1 cellular context compared by ENCODE assay signal in the genomic region with DNA sequence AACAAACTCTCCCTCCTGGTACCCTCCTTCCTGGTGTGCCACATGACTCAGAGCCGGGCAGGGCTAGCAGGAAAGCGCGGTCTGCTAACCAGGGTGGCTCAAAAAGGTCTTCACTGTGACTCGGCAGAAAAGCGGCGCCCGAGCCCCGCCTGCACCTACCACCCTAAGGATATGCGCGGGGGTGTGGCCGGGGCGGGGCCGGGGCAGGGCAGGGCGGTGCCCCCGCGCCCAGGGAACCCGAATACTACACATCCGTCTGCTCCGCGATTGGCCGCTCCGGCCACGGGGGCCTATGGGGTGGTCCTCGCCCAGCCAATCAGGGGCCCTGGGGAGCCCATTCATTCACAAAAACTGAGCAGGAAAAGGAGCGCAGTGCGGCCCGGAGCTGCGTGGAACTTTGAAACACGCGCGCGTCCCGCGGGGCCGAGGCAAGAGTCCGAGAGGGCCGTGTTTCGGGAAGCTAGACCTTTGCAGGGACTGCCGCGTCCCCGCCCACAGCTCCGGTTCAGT.
TF ChIP-seq lines count a peak whose summit lies in the region.

No MANE protein-coding gene starts in this region.

TF ChIP-seq in HepG2, 621 proteins besides CTCF, POLR2A, EP300 and RAD21 (continued from another document and continues in another):
- TF ChIP-seq, protein P1, sequence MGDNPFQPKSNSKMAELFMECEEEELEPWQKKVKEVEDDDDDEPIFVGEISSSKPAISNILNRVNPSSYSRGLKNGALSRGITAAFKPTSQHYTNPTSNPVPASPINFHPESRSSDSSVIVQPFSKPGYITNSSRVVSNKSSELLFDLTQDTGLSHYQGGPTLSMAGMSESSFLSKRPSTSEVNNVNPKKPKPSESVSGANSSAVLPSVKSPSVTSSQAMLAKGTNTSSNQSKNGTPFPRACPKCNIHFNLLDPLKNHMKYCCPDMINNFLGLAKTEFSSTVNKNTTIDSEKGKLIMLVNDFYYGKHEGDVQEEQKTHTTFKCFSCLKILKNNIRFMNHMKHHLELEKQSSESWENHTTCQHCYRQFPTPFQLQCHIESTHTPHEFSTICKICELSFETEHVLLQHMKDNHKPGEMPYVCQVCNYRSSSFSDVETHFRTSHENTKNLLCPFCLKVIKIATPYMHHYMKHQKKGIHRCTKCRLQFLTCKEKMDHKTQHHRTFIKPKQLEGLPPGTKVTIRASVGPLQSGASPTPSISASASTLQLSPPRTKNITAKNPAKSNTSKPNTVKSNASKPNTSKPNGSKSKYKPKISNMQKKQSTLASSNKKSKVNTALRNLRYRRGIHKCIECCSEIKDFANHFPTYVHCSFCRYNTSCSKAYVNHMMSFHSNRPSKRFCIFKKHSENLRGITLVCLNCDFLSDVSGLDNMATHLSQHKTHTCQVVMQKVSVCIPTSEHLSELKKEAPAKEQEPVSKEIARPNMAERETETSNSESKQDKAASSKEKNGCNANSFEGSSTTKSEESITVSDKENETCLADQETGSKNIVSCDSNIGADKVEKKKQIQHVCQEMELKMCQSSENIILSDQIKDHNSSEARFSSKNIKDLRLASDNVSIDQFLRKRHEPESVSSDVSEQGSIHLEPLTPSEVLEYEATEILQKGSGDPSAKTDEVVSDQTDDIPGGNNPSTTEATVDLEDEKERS (CRISPR knock-in tag; IDR thresholded peaks at IDR 0.05) = no peak
- TF ChIP-seq LCORL (IDR thresholded peaks at IDR 0.05) = no peak
- no peak; the same call in 1 of the 2 replicates for TF ChIP-seq LCORL (CRISPR knock-in tag; IDR thresholded peaks at IDR 0.05)
- TF ChIP-seq ZNF546 (CRISPR knock-in tag; conservative IDR thresholded peaks at IDR 0.05) = no peak
- peak; percentile 97 for TF ChIP-seq NFE2L2 (IDR thresholded peaks at IDR 0.05; ENCODE audit: low read length)
- peak; percentile 95; the same call in 1 of the 2 replicates for TF ChIP-seq NFE2 (CRISPR knock-in tag; IDR thresholded peaks at IDR 0.05)
- TF ChIP-seq KDM2A (CRISPR knock-in tag; IDR thresholded peaks at IDR 0.05; ENCODE audit: borderline replicate concordance, low read depth) = peak; percentile 24; the same call in 1 of the 2 replicates
- 0 out of 2 replicates have a peak, but pooled peaks have one; percentile 35 for TF ChIP-seq E2F2 (CRISPR knock-in tag; IDR thresholded peaks at IDR 0.05; ENCODE audit: borderline replicate concordance)
- peak; percentile 29; the same call in 1 of the 2 replicates for TF ChIP-seq MTF1 (CRISPR knock-in tag; IDR thresholded peaks at IDR 0.05)
- TF ChIP-seq GATAD2A (CRISPR knock-in tag; IDR thresholded peaks at IDR 0.05) = peak; percentile 36; the same call in 1 of the 2 replicates
- peak; percentile 81 for TF ChIP-seq ZNF407 (CRISPR knock-in tag; IDR thresholded peaks at IDR 0.05; ENCODE audit: not compliant biosample characterization)
- TF ChIP-seq, protein P2, sequence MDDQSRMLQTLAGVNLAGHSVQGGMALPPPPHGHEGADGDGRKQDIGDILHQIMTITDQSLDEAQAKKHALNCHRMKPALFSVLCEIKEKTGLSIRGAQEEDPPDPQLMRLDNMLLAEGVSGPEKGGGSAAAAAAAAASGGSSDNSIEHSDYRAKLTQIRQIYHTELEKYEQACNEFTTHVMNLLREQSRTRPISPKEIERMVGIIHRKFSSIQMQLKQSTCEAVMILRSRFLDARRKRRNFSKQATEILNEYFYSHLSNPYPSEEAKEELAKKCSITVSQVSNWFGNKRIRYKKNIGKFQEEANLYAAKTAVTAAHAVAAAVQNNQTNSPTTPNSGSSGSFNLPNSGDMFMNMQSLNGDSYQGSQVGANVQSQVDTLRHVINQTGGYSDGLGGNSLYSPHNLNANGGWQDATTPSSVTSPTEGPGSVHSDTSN (CRISPR knock-in tag; IDR thresholded peaks at IDR 0.05; ENCODE audit: borderline replicate concordance) = no peak
- TF ChIP-seq CREB3 (CRISPR knock-in tag; IDR thresholded peaks at IDR 0.05) = 0 out of 2 replicates have a peak, but pooled peaks have one; percentile 45
- no peak for TF ChIP-seq HOXA9 (CRISPR knock-in tag; IDR thresholded peaks at IDR 0.05; ENCODE audit: borderline replicate concordance)
- no peak for TF ChIP-seq GATA4 (IDR thresholded peaks at IDR 0.05; ENCODE audit: borderline replicate concordance, low read depth)
- TF ChIP-seq ETV5 (CRISPR knock-in tag; IDR thresholded peaks at IDR 0.05; ENCODE audit: borderline replicate concordance) = peak; percentile 9; the same call in 1 of the 2 replicates
- TF ChIP-seq FOSL1 (CRISPR knock-in tag; IDR thresholded peaks at IDR 0.05; ENCODE audit: borderline replicate concordance) = 0 out of 2 replicates have a peak, but pooled peaks have one; percentile 32
- no peak for TF ChIP-seq CREB1 (IDR thresholded peaks at IDR 0.05)
- 0 out of 2 replicates have a peak, but pooled peaks have one; percentile 56 for TF ChIP-seq CREB1 (CRISPR knock-in tag; IDR thresholded peaks at IDR 0.05)
- peak; percentile 45; the same call in 1 of the 2 replicates for TF ChIP-seq ZNF746 (CRISPR knock-in tag; IDR thresholded peaks at IDR 0.05)
- TF ChIP-seq ZNF644 (CRISPR knock-in tag; IDR thresholded peaks at IDR 0.05; ENCODE audit: low read depth) = no peak
- TF ChIP-seq ATF2 (CRISPR knock-in tag; IDR thresholded peaks at IDR 0.05) = peak; percentile 48; the same call in 1 of the 2 replicates
- no peak for TF ChIP-seq REL (CRISPR knock-in tag; conservative IDR thresholded peaks at IDR 0.05)
- TF ChIP-seq SIN3A (IDR thresholded peaks at IDR 0.05; ENCODE audit: borderline replicate concordance, low read depth, low read length) = peak; percentile 86; the same call in 1 of the 2 replicates
- 0 out of 2 replicates have a peak, but pooled peaks have one; percentile 21 for TF ChIP-seq ZNF337 (CRISPR knock-in tag; IDR thresholded peaks at IDR 0.05; ENCODE audit: borderline replicate concordance, low read depth)
- TF ChIP-seq SMYD3 (CRISPR knock-in tag; IDR thresholded peaks at IDR 0.05) = 0 out of 2 replicates have a peak, but pooled peaks have one; percentile 31
- TF ChIP-seq, protein P3, sequence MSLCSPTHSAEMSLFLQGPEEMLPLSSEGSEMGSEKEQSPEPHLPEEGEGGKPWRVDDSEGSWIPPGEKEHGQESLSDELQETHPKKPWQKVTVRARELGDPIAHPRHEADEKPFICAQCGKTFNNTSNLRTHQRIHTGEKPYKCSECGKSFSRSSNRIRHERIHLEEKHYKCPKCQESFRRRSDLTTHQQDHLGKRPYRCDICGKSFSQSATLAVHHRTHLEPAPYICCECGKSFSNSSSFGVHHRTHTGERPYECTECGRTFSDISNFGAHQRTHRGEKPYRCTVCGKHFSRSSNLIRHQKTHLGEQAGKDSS (CRISPR knock-in tag; IDR thresholded peaks at IDR 0.05; ENCODE audit: borderline replicate concordance, low read depth) = peak; percentile 15; the same call in 1 of the 2 replicates
- TF ChIP-seq ZNF780A (CRISPR knock-in tag; IDR thresholded peaks at IDR 0.05) = no peak
- TF ChIP-seq SALL2 (CRISPR knock-in tag; IDR thresholded peaks at IDR 0.05) = peak; percentile 64; the same call in 1 of the 2 replicates
- no peak for TF ChIP-seq HNF1A (IDR thresholded peaks at IDR 0.05; ENCODE audit: low read depth)
- 0 out of 2 replicates have a peak, but pooled peaks have one; percentile 51 for TF ChIP-seq HNF1A (CRISPR knock-in tag; IDR thresholded peaks at IDR 0.05; ENCODE audit: borderline replicate concordance)
- TF ChIP-seq SMARCC2 (IDR thresholded peaks at IDR 0.05) = no peak
